22 cellular contexts compared by ENCODE assay signal in genomic region chr4:150164055-150164454, GRCh38.
"Had no signal": no experiment of that assay in that cellular context is flagged by ENCODE, and none has a peak within 500 bp of the region (broad histone marks: within the 10 kb centered on the region; RNA-seq: fewer than 3 reads in every experiment).

No MANE protein-coding gene starts in this region.

- H3K9me3 ChIP-seq: colonic mucosa, tibial artery had no signal

- H3K4me3 Mint-ChIP-seq: activated CD4-positive, alpha-beta memory T cell treated with anti-CD3 and anti-CD28 coated beads for 36 hours; activated CD8-positive, alpha-beta memory T cell treated with anti-CD3 and anti-CD28 coated beads, Interleukin-2, amount 10 ng/mL, durations not matched to agents 7 days and 5 days; central memory CD8-positive, alpha-beta T cell; endodermal cell; nephron progenitor cell; T-cell; WTC11 had no signal

- H3K36me3 ChIP-seq: brain microvascular endothelial cell, colonic mucosa, tibial artery had no signal

- H3K4me1 ChIP-seq: colonic mucosa had no signal

- H3K4me3 ChIP-seq: colonic mucosa, hepatocyte, tibial artery had no signal

- DNase-seq: activated CD4-positive, alpha-beta memory T cell treated with anti-CD3 and anti-CD28 coated beads for 36 hours; activated CD4-positive, alpha-beta T cell treated with anti-CD3 and anti-CD28 coated beads for 4 hours; activated CD8-positive, alpha-beta memory T cell treated with anti-CD3 and anti-CD28 coated beads, Interleukin-2, amount 10 ng/mL, durations not matched to agents 7 days and 5 days; activated naive CD4-positive, alpha-beta T cell; anterior cingulate cortex; brain microvascular endothelial cell; colonic mucosa; endodermal cell; left colon; mammary epithelial cell; nephron progenitor cell; occipital lobe; stimulated activated CD4-positive, alpha-beta T cell treated with anti-CD3 and anti-CD28 coated beads, Interleukin-2, amount 100 ng/mL, for 24 hours; stimulated activated naive CD4-positive, alpha-beta T cell treated with Interleukin-2 at 50 U/mL for 16 hours; substantia nigra; T-cell; tibial artery had no signal

- H3K36me3 Mint-ChIP-seq: activated CD4-positive, alpha-beta memory T cell treated with anti-CD3 and anti-CD28 coated beads for 36 hours; activated CD8-positive, alpha-beta memory T cell treated with anti-CD3 and anti-CD28 coated beads, Interleukin-2, amount 10 ng/mL, durations not matched to agents 7 days and 5 days; T-cell had no signal

- H3K4me1 Mint-ChIP-seq: activated CD8-positive, alpha-beta memory T cell treated with anti-CD3 and anti-CD28 coated beads, Interleukin-2, amount 10 ng/mL, durations not matched to agents 7 days and 5 days; central memory CD8-positive, alpha-beta T cell; endodermal cell; nephron progenitor cell; T-cell had no signal

- H3K27ac Mint-ChIP-seq: activated CD4-positive, alpha-beta memory T cell treated with anti-CD3 and anti-CD28 coated beads for 36 hours; activated CD8-positive, alpha-beta memory T cell treated with anti-CD3 and anti-CD28 coated beads, Interleukin-2, amount 10 ng/mL, durations not matched to agents 7 days and 5 days; endodermal cell; nephron progenitor cell; progenitor cell of endocrine pancreas; T-cell; WTC11 had no signal

- H3K9me3 Mint-ChIP-seq: activated CD4-positive, alpha-beta memory T cell treated with anti-CD3 and anti-CD28 coated beads for 36 hours; central memory CD8-positive, alpha-beta T cell; endodermal cell; T-cell had no signal

- H3K27ac ChIP-seq: brain microvascular endothelial cell, colonic mucosa, epithelial cell of prostate, hepatocyte, tibial artery had no signal

- H3K27me3 Mint-ChIP-seq: activated CD4-positive, alpha-beta memory T cell treated with anti-CD3 and anti-CD28 coated beads for 36 hours; progenitor cell of endocrine pancreas; T-cell had no signal

- H3K27me3 ChIP-seq: brain microvascular endothelial cell, colonic mucosa, hepatocyte, tibial artery had no signal

- ATAC-seq: activated CD8-positive, alpha-beta memory T cell treated with anti-CD3 and anti-CD28 coated beads, Interleukin-2, amount 10 ng/mL, durations not matched to agents 7 days and 5 days; left colon; T-cell; WTC11 had no signal
